Comparison of ENCODE assay signal across 16 cellular contexts in the genomic region with DNA sequence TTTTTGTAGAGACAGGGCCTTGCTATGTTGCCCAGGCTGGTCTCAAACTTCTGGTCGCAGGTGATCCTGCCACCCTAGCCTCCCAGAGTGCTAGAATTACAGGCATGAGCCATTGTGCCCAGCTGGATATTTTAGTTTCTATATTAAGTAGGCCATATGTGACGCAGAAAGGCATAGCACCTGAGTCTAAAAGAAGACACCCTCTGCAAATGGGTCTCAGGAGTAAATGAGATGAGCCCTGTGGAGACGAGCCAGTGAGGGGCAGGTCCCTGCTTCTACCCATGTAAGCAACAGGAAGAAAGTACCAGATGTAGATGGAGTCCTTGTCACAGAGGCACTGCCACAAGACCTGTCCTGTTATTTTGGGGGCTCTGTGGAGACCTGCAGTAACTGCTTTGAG.
DNase-seq lines count a peak whose midpoint lies in the region; ATAC-seq and TF ChIP-seq lines count a peak whose summit lies in the region.
"Had no signal": no experiment of that assay in that cellular context is flagged by ENCODE, and none has a peak within 500 bp of the region (broad histone marks: within the 10 kb centered on the region; RNA-seq: fewer than 3 reads in every experiment).

No MANE protein-coding gene starts in this region.

- no peaks in the 10 kb centered on the region for H3K36me3 Mint-ChIP-seq in activated CD4-positive, alpha-beta T cell treated with anti-CD3 and anti-CD28 coated beads for 36 hours (ENCODE audit: low read depth)
- peaks cover 28% of the 10 kb centered on the region for H3K36me3 Mint-ChIP-seq in MCF 10A (ENCODE audit: insufficient read depth, unreplicated experiment)
- H3K36me3 Mint-ChIP-seq: IgD-negative memory B cell had no signal

- WGBS in psoas muscle, 3 donors, result 26 to 49% (median 33%) methylated on average over 3 of the region's 3 CpGs

- CTCF ChIA-PET in activated CD4-positive, alpha-beta T cell treated with anti-CD3 and anti-CD28 coated beads for 36 hours (lab: Charles Lee), result no interaction called here
- CTCF ChIA-PET in MCF 10A (lab: Yijun Ruan, JAX), result interaction anchor here (1.4 kb wide), 1 partner anchor 15 kb away, joined by 3 read pairs; no protein-coding TSS in a partner anchor

- peaks cover 4% of the 10 kb centered on the region for H3K4me1 Mint-ChIP-seq in activated CD4-positive, alpha-beta T cell treated with anti-CD3 and anti-CD28 coated beads for 36 hours
- no peaks in the 10 kb centered on the region for H3K4me1 Mint-ChIP-seq in MCF 10A (ENCODE audit: insufficient read depth, unreplicated experiment)
- H3K4me1 Mint-ChIP-seq: B cell, IgD-negative memory B cell had no signal

- DNase-seq in activated CD4-positive, alpha-beta T cell treated with anti-CD3 and anti-CD28 coated beads for 36 hours, result peak; percentile 11
- DNase-seq in activated CD4-positive, alpha-beta T cell treated with anti-CD3 and anti-CD28 coated beads for 1 hour, result no peak
- DNase-seq in NCI-H69 (lab: John Stamatoyannopoulos, UW) (peak; percentile 53), psoas muscle (no peak), NCI-H187 (lab: John Stamatoyannopoulos, UW) (no peak), AG08395 (ENCODE audit: low spot score) (no peak), MCF 10A (ENCODE audit: unreplicated experiment) (no peak)
- DNase-seq: ACHN; C1 segment of cervical spinal cord; CD4-positive, alpha-beta T cell; DMS79; GM23248; H7 had no signal

- intact Hi-C loops in activated CD4-positive, alpha-beta T cell treated with anti-CD3 and anti-CD28 coated beads for 36 hours (cut with DNase I, micrococcal nuclease), result loop anchor here in 1 of 2 experiments (5.0 kb wide), 1 partner anchor 63 kb away; no protein-coding TSS in a partner anchor
- intact Hi-C loops in psoas muscle (cut with DNase I) (no loop called here), MCF 10A (cut with micrococcal nuclease) (no loop called here)

- no peak overlapping the region for H3K4me3 Mint-ChIP-seq in activated CD4-positive, alpha-beta T cell treated with anti-CD3 and anti-CD28 coated beads for 36 hours
- no peak overlapping the region for H3K4me3 Mint-ChIP-seq in MCF 10A (ENCODE audit: unreplicated experiment)
- H3K4me3 Mint-ChIP-seq: B cell; CD4-positive, alpha-beta T cell; IgD-negative memory B cell had no signal

- no peaks in the 10 kb centered on the region for H3K27me3 Mint-ChIP-seq in activated CD4-positive, alpha-beta T cell treated with anti-CD3 and anti-CD28 coated beads for 36 hours
- no peaks in the 10 kb centered on the region for H3K27me3 Mint-ChIP-seq in MCF 10A (ENCODE audit: insufficient read depth, unreplicated experiment)
- H3K27me3 Mint-ChIP-seq: B cell; CD4-positive, alpha-beta T cell; IgD-negative memory B cell had no signal

- no peak overlapping the region for H3K4me3 ChIP-seq in psoas muscle
- H3K4me3 ChIP-seq: GM23248 had no signal

- peaks cover 19% of the 10 kb centered on the region for H3K4me1 ChIP-seq in psoas muscle

- no peaks in the 10 kb centered on the region for H3K9me3 Mint-ChIP-seq in activated CD4-positive, alpha-beta T cell treated with anti-CD3 and anti-CD28 coated beads for 36 hours (ENCODE audit: low read depth)
- H3K9me3 Mint-ChIP-seq in MCF 10A (ENCODE audit: unreplicated experiment), result no peaks in the 10 kb centered on the region
- H3K9me3 Mint-ChIP-seq: CD4-positive, alpha-beta T cell had no signal

- POLR2A ChIA-PET in activated CD4-positive, alpha-beta T cell treated with anti-CD3 and anti-CD28 coated beads for 36 hours (lab: Charles Lee), result no interaction called here
- POLR2A ChIA-PET in MCF 10A (lab: Yijun Ruan, JAX), result interaction anchor here (1.0 to 1.7 kb wide), 2 partner anchors 9 to 13 kb away, joined by 3 to 5 read pairs; no protein-coding TSS in a partner anchor

- ATAC-seq in activated CD4-positive, alpha-beta T cell treated with anti-CD3 and anti-CD28 coated beads for 36 hours, result peak; percentile 83
- peak; percentile 67 to 92 (median 74) for ATAC-seq in psoas muscle

- BruUV-seq in MCF 10A (replicated peaks; lab: Mats Ljungman, UMichigan), result no TSS peak

- no peaks in the 10 kb centered on the region for H3K9me3 ChIP-seq in psoas muscle

- H3K27ac Mint-ChIP-seq in activated CD4-positive, alpha-beta T cell treated with anti-CD3 and anti-CD28 coated beads for 36 hours, result peak overlapping the region; percentile 20
- H3K27ac Mint-ChIP-seq in MCF 10A (ENCODE audit: low read depth, unreplicated experiment), result no peak overlapping the region
- H3K27ac Mint-ChIP-seq: B cell; CD4-positive, alpha-beta T cell; IgD-negative memory B cell had no signal

- H3K36me3 ChIP-seq in psoas muscle (ENCODE audit: insufficient read depth in 1 of 2, low read depth in 1 of 2), result no peaks in the 10 kb centered on the region

- TF ChIP-seq CTCF in psoas muscle (IDR thresholded peaks at IDR 0.05) (no peak), MCF 10A (IDR thresholded peaks at IDR 0.05; ENCODE audit: unreplicated experiment) (no peak)

- H3K27ac ChIP-seq in psoas muscle, result peak overlapping the region; percentile 56
- H3K27ac ChIP-seq: 22Rv1, GM23248 had no signal

- H3K27me3 ChIP-seq in psoas muscle (ENCODE audit: insufficient read depth in 3 of 3, low read length in 2 of 3), result no peaks in the 10 kb centered on the region

Comparison
In these comparisons a context has a peak if more than half of its experiments do, and no peak if none do; other contexts are left out.
1. DNase-seq: peak in activated CD4-positive, alpha-beta T cell treated with anti-CD3 and anti-CD28 coated beads for 36 hours (single experiment) and NCI-H69 (single experiment); none in activated CD4-positive, alpha-beta T cell treated with anti-CD3 and anti-CD28 coated beads for 1 hour (single experiment), psoas muscle (0 of 2), NCI-H187 (0 of 2), AG08395 (single experiment) and MCF 10A (single experiment).